38 cellular contexts compared by ENCODE assay signal in genomic region chr16:71647391-71647790, GRCh38. TPM values are rescaled to one million over a fixed set of nuclear protein-coding genes. Genes with fewer than 3 reads are reported as not detected.
"Had no signal": no experiment of that assay in that cellular context is flagged by ENCODE, and none has a peak within 500 bp of the region (broad histone marks: within the 10 kb centered on the region; RNA-seq: fewer than 3 reads in every experiment).

No MANE protein-coding gene starts in this region.

- ATAC-seq: activated CD8-positive, alpha-beta T cell treated with anti-CD3 and anti-CD28 coated beads for 36 hours; activated naive CD4-positive, alpha-beta T cell treated with anti-CD3 and anti-CD28 coated beads, Interleukin-2, amount 50 U/mL, for 72 hours; activated T-cell treated with anti-CD3 and anti-CD28 coated beads, Interleukin-2, amount 50 U/mL, for 4 hours; activated T-cell treated with anti-CD3 and anti-CD28 coated beads, Interleukin-2, amount 50 U/mL, for 72 hours; activated T-helper 17 cell treated with anti-CD3 and anti-CD28 coated beads, Interleukin-2, amount 50 U/mL, for 72 hours had no signal

- H3K36me3 ChIP-seq: breast epithelium had no signal

- H3K4me1 ChIP-seq: adrenal gland, breast epithelium had no signal

- H3K27ac ChIP-seq: adrenal gland, brain microvascular endothelial cell, breast epithelium, VCaP had no signal

- DNase-seq: activated B cell treated with CpG ODN at 0.5 μM for 24 hours; activated CD4-positive, alpha-beta memory T cell treated with anti-CD3 and anti-CD28 coated beads for 36 hours; activated CD4-positive, alpha-beta T cell treated with anti-CD3 and anti-CD28 coated beads for 4 hours; activated CD4-positive, alpha-beta T cell treated with anti-CD3 and anti-CD28 coated beads, Interleukin-2, amount 10 ng/mL, durations not matched to agents 24 days and 14 days; activated CD4-positive, alpha-beta T cell treated with anti-CD3 and anti-CD28 coated beads, Interleukin-2, amount 50 U/mL, for 1 hour; activated CD4-positive, alpha-beta T cell treated with anti-CD3 and anti-CD28 coated beads, Interleukin-2, amount 50 U/mL, for 4 hours; activated CD4-positive, CD25-positive, alpha-beta regulatory T cell treated with anti-CD3 and anti-CD28 coated beads, Interleukin-2, amount 50 U/mL, for 72 hours; activated CD8-positive, alpha-beta memory T cell treated with anti-CD3 and anti-CD28 coated beads, Interleukin-2, amount 50 U/mL, for 4 hours; activated CD8-positive, alpha-beta T cell treated with anti-CD3 and anti-CD28 coated beads for 36 hours; activated effector memory CD4-positive, alpha-beta T cell treated with anti-CD3 and anti-CD28 coated beads, Interleukin-2, amount 50 U/mL, for 16 hours; activated gamma-delta T cell treated with Interleukin-2 at 50 U/mL for 16 hours; activated naive CD4-positive, alpha-beta T cell; activated naive CD4-positive, alpha-beta T cell treated with anti-CD3 and anti-CD28 coated beads for 36 hours; activated naive CD4-positive, alpha-beta T cell treated with anti-CD3 and anti-CD28 coated beads, Interleukin-2, amount 50 U/mL, for 16 hours; activated naive CD8-positive, alpha-beta T cell treated with anti-CD3 and anti-CD28 coated beads for 36 hours; activated T-cell treated with anti-CD3 and anti-CD28 coated beads for 4 hours; activated T-cell treated with anti-CD3 and anti-CD28 coated beads, Interleukin-2, amount 50 U/mL, for 1 hour; activated T-cell treated with anti-CD3 and anti-CD28 coated beads, Interleukin-2, amount 50 U/mL, for 4 hours; activated T-cell treated with anti-CD3 and anti-CD28 coated beads, Interleukin-2, amount 50 U/mL, for 72 hours; adrenal gland; amniotic stem cell; aorta; brain microvascular endothelial cell; central memory CD4-positive, alpha-beta T cell; cerebellar nuclear complex; T-helper 1 cell; T-helper 2 cell; T-helper 9 cell had no signal

- H3K27me3 ChIP-seq: adrenal gland, body of pancreas, brain microvascular endothelial cell, breast epithelium had no signal

- H3K4me3 ChIP-seq: adrenal gland, body of pancreas, breast epithelium had no signal

- FAIRE-seq: astrocyte, TTC549 had no signal

- H3K9me3 ChIP-seq: adrenal gland, body of pancreas, breast epithelium had no signal

RNA-seq across cellular contexts. Expression of gene MARVELD3, which starts 21.4 kb away (rescaled TPM):
- total RNA-seq: activated B cell treated with CpG ODN at 0.5 μM for 24 hours; activated CD4-positive, alpha-beta memory T cell treated with anti-CD3 and anti-CD28 coated beads for 36 hours; activated CD4-positive, alpha-beta T cell treated with anti-CD3 and anti-CD28 coated beads, Interleukin-2, amount 10 ng/mL, durations not matched to agents 24 days and 14 days; activated CD8-positive, alpha-beta memory T cell treated with anti-CD3 and anti-CD28 coated beads for 36 hours; activated CD8-positive, alpha-beta T cell treated with anti-CD3 and anti-CD28 coated beads for 36 hours; activated naive CD4-positive, alpha-beta T cell treated with anti-CD3 and anti-CD28 coated beads for 36 hours; activated naive CD4-positive, alpha-beta T cell treated with anti-CD3 and anti-CD28 coated beads, Interleukin-2, amount 50 U/mL, for 72 hours; activated naive CD8-positive, alpha-beta T cell treated with anti-CD3 and anti-CD28 coated beads for 36 hours; activated T-cell treated with anti-CD3 and anti-CD28 coated beads, Interleukin-2, amount 50 U/mL, for 72 hours; activated T-helper 1 cell treated with anti-CD3 and anti-CD28 coated beads, Interleukin-12 subunit alpha, Interleukin-12 subunit beta, Interleukin-2, Interleukin-4 antibody, amounts not matched to agents 30 ng/mL and 10 ng/mL and 1 ng/mL, durations not matched to agents 14 hours and 24 hours and 36 hours; activated T-helper 17 cell treated with anti-CD3 and anti-CD28 coated beads, Interleukin-2, amount 50 U/mL, for 72 hours; aorta; cardiac septum had no signal
